ENCODE assay signal across 9 cellular contexts in the genomic region with DNA sequence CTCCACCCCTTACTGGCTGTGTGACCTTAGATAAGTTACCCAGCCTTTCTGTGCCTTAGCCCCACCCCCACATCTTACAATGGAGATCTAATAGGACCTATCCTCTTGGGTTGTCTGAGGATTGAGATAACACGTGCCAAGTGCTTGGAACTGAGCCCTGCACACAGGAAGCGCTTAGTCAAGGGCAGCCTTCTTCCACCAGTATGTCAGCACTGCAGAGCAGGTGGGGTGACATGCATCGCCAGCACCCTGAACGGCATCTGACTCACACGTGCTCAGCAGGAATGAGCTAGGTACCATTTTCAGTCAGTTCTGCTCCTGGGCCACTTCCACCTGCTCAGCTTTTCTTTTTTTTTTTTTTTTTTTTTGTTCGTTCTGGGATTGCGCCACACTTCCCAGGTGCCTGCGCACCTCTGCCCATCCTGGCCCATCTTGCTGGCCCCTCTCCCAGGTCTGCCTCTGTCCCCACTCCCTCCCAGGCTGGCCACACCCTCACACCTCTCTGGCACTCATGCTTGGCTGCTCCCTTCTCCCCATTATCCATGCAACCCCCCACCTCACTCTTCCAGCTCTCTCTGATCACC. TPM values are rescaled to one million over a fixed set of nuclear protein-coding genes. Genes with fewer than 3 reads are reported as not detected.
DNase-seq lines count a peak whose midpoint lies in the region; ATAC-seq and TF ChIP-seq lines count a peak whose summit lies in the region.
"Had no signal": no experiment of that assay in that cellular context is flagged by ENCODE, and none has a peak within 500 bp of the region (broad histone marks: within the 10 kb centered on the region; RNA-seq: fewer than 3 reads in every experiment).

No MANE protein-coding gene starts in this region.

- no peak overlapping the region for H3K4me3 ChIP-seq in testis

- H3K9me3 ChIP-seq in testis = no peaks in the 10 kb centered on the region

- peaks cover 3% of the 10 kb centered on the region for H3K36me3 Mint-ChIP-seq in effector memory CD8-positive, alpha-beta T cell (ENCODE audit: insufficient read depth)
- peaks cover 5% of the 10 kb centered on the region for H3K36me3 Mint-ChIP-seq in activated T-helper 2 cell treated with anti-CD3 and anti-CD28 coated beads, Interferon-gamma antibody, Interleukin-2, Interleukin-4, amounts not matched to agents 10 μg/mL and 5 μg/mL and 100 μg/mL, durations not matched to agents 14 hours and 24 hours and 36 hours (ENCODE audit: low read depth)

- H3K27me3 Mint-ChIP-seq in effector memory CD8-positive, alpha-beta T cell = peaks cover 9 to 10% of the 10 kb centered on the region in 2 donors
- H3K27me3 Mint-ChIP-seq in activated T-helper 2 cell treated with anti-CD3 and anti-CD28 coated beads, Interferon-gamma antibody, Interleukin-2, Interleukin-4, amounts not matched to agents 10 μg/mL and 5 μg/mL and 100 μg/mL, durations not matched to agents 14 hours and 24 hours and 36 hours (ENCODE audit: low read depth) = peaks cover 61% of the 10 kb centered on the region

- H3K27ac Mint-ChIP-seq in effector memory CD8-positive, alpha-beta T cell = no peak overlapping the region
- no peak overlapping the region for H3K27ac Mint-ChIP-seq in activated T-helper 2 cell treated with anti-CD3 and anti-CD28 coated beads, Interferon-gamma antibody, Interleukin-2, Interleukin-4, amounts not matched to agents 10 μg/mL and 5 μg/mL and 100 μg/mL, durations not matched to agents 14 hours and 24 hours and 36 hours

- peaks cover 8 to 10% of the 10 kb centered on the region in 2 donors for H3K4me1 Mint-ChIP-seq in effector memory CD8-positive, alpha-beta T cell (ENCODE audit: low read depth in 2 of 2)
- peaks cover 24% of the 10 kb centered on the region for H3K4me1 Mint-ChIP-seq in activated T-helper 2 cell treated with anti-CD3 and anti-CD28 coated beads, Interferon-gamma antibody, Interleukin-2, Interleukin-4, amounts not matched to agents 10 μg/mL and 5 μg/mL and 100 μg/mL, durations not matched to agents 14 hours and 24 hours and 36 hours (ENCODE audit: low read depth)

- intact Hi-C loops in testis (cut with DNase I; ENCODE audit: low total_unique reads) = no loop called here
- intact Hi-C loops in activated T-helper 2 cell treated with anti-CD3 and anti-CD28 coated beads, Interferon-gamma antibody, Interleukin-2, Interleukin-4, amounts not matched to agents 10 μg/mL and 5 μg/mL and 100 μg/mL, durations not matched to agents 14 hours and 24 hours and 36 hours (cut with micrococcal nuclease) = no loop called here

- H3K9me3 Mint-ChIP-seq in effector memory CD8-positive, alpha-beta T cell = peaks cover 0 to 3% of the 10 kb centered on the region in 2 donors
- H3K9me3 Mint-ChIP-seq in activated T-helper 2 cell treated with anti-CD3 and anti-CD28 coated beads, Interferon-gamma antibody, Interleukin-2, Interleukin-4, amounts not matched to agents 10 μg/mL and 5 μg/mL and 100 μg/mL, durations not matched to agents 14 hours and 24 hours and 36 hours = peaks cover 16% of the 10 kb centered on the region
- H3K9me3 Mint-ChIP-seq: central memory CD8-positive, alpha-beta T cell had no signal

- no peaks in the 10 kb centered on the region for H3K27me3 ChIP-seq in testis

- no peaks in the 10 kb centered on the region for H3K36me3 ChIP-seq in testis (ENCODE audit: low read depth, missing control alignments)

- no peak for TF ChIP-seq POLR2A in testis (IDR thresholded peaks at IDR 0.05)

- 78 to 83% methylated on average over 8 of the region's 8 CpGs for WGBS in testis, 2 donors

- H3K27ac ChIP-seq in testis = no peak overlapping the region

- peak; percentile 54 for ATAC-seq in GM21423 (IDR thresholded peaks at IDR 0.05; ENCODE audit: unreplicated experiment)
- ATAC-seq in effector memory CD8-positive, alpha-beta T cell (replicated peaks) = peak; percentile 33

- no peak overlapping the region for H3K4me3 Mint-ChIP-seq in effector memory CD8-positive, alpha-beta T cell
- H3K4me3 Mint-ChIP-seq in activated T-helper 2 cell treated with anti-CD3 and anti-CD28 coated beads, Interferon-gamma antibody, Interleukin-2, Interleukin-4, amounts not matched to agents 10 μg/mL and 5 μg/mL and 100 μg/mL, durations not matched to agents 14 hours and 24 hours and 36 hours (ENCODE audit: low read depth) = no peak overlapping the region
- H3K4me3 Mint-ChIP-seq: central memory CD8-positive, alpha-beta T cell had no signal

- DNase-seq in DMS79 (lab: John Stamatoyannopoulos, UW) = peak; percentile 76
- peak; percentile 79 for DNase-seq in NCI-H2029 (lab: John Stamatoyannopoulos, UW)
- DNase-seq in effector memory CD8-positive, alpha-beta T cell = no peak
- peak; percentile 56 for DNase-seq in testis
- DNase-seq in NCI-H1930 (lab: John Stamatoyannopoulos, UW) = no peak
- DNase-seq in activated T-helper 2 cell treated with anti-CD3 and anti-CD28 coated beads, Interferon-gamma antibody, Interleukin-2, Interleukin-4, amounts not matched to agents 10 μg/mL and 5 μg/mL and 100 μg/mL, durations not matched to agents 14 hours and 24 hours and 36 hours (ENCODE audit: low spot score) = no peak
- no peak for DNase-seq in C1 segment of cervical spinal cord (lab: John Stamatoyannopoulos, UW)

- H3K4me1 ChIP-seq in testis = peaks cover 23% of the 10 kb centered on the region

- TF ChIP-seq CTCF in testis (IDR thresholded peaks at IDR 0.05) = no peak

RNA-seq across cellular contexts. Expression of a gene that starts 19.6 kb away (rescaled TPM):
- total RNA-seq in testis = 100 to 1,000 TPM in 1 of 2 donors, 10 to 100 TPM in 1; 58.1 to 102 TPM
- polyA plus RNA-seq in testis (ENCODE audit: insufficient read depth, low read depth, low replicate concordance) = 88.9 TPM
- total RNA-seq in activated T-helper 2 cell treated with anti-CD3 and anti-CD28 coated beads, Interferon-gamma antibody, Interleukin-2, Interleukin-4, amounts not matched to agents 10 μg/mL and 5 μg/mL and 100 μg/mL, durations not matched to agents 14 hours and 24 hours and 36 hours = 1.1 and 1.3 TPM in 2 replicates

Comparison
In these comparisons a context has a peak if more than half of its experiments do, and no peak if none do; other contexts are left out.
1. DNase-seq: peak in DMS79 (single experiment), NCI-H2029 (single experiment) and testis (single experiment); none in effector memory CD8-positive, alpha-beta T cell (0 of 3), NCI-H1930 (0 of 2), activated T-helper 2 cell treated with anti-CD3 and anti-CD28 coated beads, Interferon-gamma antibody, Interleukin-2, Interleukin-4, amounts not matched to agents 10 μg/mL and 5 μg/mL and 100 μg/mL, durations not matched to agents 14 hours and 24 hours and 36 hours (single experiment) and C1 segment of cervical spinal cord (0 of 14).
2. RNA of a gene that starts 19.6 kb away (total RNA-seq): 58.1 to 102 TPM in testis; 1.1 to 1.3 TPM in activated T-helper 2 cell treated with anti-CD3 and anti-CD28 coated beads, Interferon-gamma antibody, Interleukin-2, Interleukin-4, amounts not matched to agents 10 μg/mL and 5 μg/mL and 100 μg/mL, durations not matched to agents 14 hours and 24 hours and 36 hours; every median in the first group is over 10 times any median in the second.